Comparison of ENCODE assay signal across 9 cellular contexts in the genomic region with DNA sequence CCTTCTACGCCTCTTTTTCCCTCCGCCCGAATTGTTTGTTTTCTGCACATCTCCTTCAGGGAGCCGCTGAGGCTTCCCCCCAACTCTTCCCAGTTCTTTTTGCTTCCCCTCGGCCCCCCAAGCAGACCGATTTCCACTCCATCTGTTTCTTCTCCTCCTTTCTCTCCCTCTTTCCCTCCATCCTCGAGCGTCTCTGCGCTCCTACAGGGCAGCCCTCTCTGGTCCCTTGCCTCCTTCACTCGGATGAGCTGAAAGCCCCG. TPM values are rescaled to one million over a fixed set of nuclear protein-coding genes. Genes with fewer than 3 reads are reported as not detected.
DNase-seq lines count a peak whose midpoint lies in the region; ATAC-seq and TF ChIP-seq lines count a peak whose summit lies in the region.
"Had no signal": no experiment of that assay in that cellular context is flagged by ENCODE, and none has a peak within 500 bp of the region (broad histone marks: within the 10 kb centered on the region; RNA-seq: fewer than 3 reads in every experiment).

No MANE protein-coding gene starts in this region.

- H3K36me3 Mint-ChIP-seq in HFFc6 (ENCODE audit: low read depth) = peaks cover 53% of the 10 kb centered on the region
- no peaks in the 10 kb centered on the region for H3K36me3 Mint-ChIP-seq in MCF 10A (ENCODE audit: insufficient read depth, unreplicated experiment)
- H3K36me3 Mint-ChIP-seq in natural killer cell = no peaks in the 10 kb centered on the region

- H3K27me3 ChIP-seq in AG04450 (ENCODE audit: control insufficient read depth, insufficient read depth, low read length) = peaks cover 98% of the 10 kb centered on the region

- peak overlapping the region; percentile 34 for H3K4me3 ChIP-seq in AG04450 (ENCODE audit: low read depth, low read length)

- DNase-seq in AG04450 (ENCODE audit: low read depth, low spot score) (no peak), HFFc6 (no peak), MCF 10A (ENCODE audit: unreplicated experiment) (no peak), natural killer cell (no peak), hepatic stellate cell (ENCODE audit: low spot score) (no peak)
- no peak for DNase-seq in stimulated activated CD4-positive, alpha-beta T cell treated with anti-CD3 and anti-CD28 coated beads, Interleukin-4, amount 100 ng/mL, for 4 hours

- H3K27ac Mint-ChIP-seq in HFFc6 (peak overlapping the region; percentile 89), MCF 10A (ENCODE audit: low read depth, unreplicated experiment) (no peak overlapping the region), natural killer cell (peak overlapping the region in 1 of 2 donors; percentile 41)

- H3K27me3 Mint-ChIP-seq in HFFc6 (ENCODE audit: insufficient read depth) (peaks cover 7% of the 10 kb centered on the region), MCF 10A (ENCODE audit: insufficient read depth, unreplicated experiment) (no peaks in the 10 kb centered on the region), natural killer cell (ENCODE audit: low read depth in 2 of 2) (peaks cover 94 to 100% of the 10 kb centered on the region in 2 donors)

- H3K9me3 Mint-ChIP-seq in HFFc6 (no peaks in the 10 kb centered on the region), MCF 10A (ENCODE audit: unreplicated experiment) (no peaks in the 10 kb centered on the region), natural killer cell (no peaks in the 10 kb centered on the region)

- peaks cover 8% of the 10 kb centered on the region for H3K9me3 ChIP-seq in AG04450 (ENCODE audit: control insufficient read depth, insufficient read depth, low read length)

- no TSS peak for BruUV-seq in MCF 10A (replicated peaks; lab: Mats Ljungman, UMichigan)

- intact Hi-C loops in MCF 10A (cut with micrococcal nuclease) (loop anchor here (2.0 kb wide), 1 partner anchor 225 kb away; no protein-coding TSS in a partner anchor), natural killer cell (cut with micrococcal nuclease) (loop anchor here (10.0 kb wide), 1 partner anchor 237 kb away; a partner anchor contains a TSS)

- H3K4me3 Mint-ChIP-seq in HFFc6 (peak overlapping the region; percentile 98), MCF 10A (ENCODE audit: unreplicated experiment) (peak overlapping the region; percentile 56), natural killer cell (peak overlapping the region; percentile 68)

- CTCF ChIA-PET in AG04450 (lab: Charles Lee) (interaction anchor here (0.7 to 6.4 kb wide), 5 partner anchors 13 to 858 kb away, joined by 3 to 38 read pairs (median 15); a partner anchor contains a TSS), MCF 10A (lab: Yijun Ruan, JAX) (interaction anchor here (0.6 to 2.8 kb wide), 5 partner anchors 9 to 474 kb away, joined by 3 to 13 read pairs (median 3); no protein-coding TSS in a partner anchor)

- POLR2A ChIA-PET in AG04450 (lab: Yijun Ruan, JAX) = no interaction called here
- POLR2A ChIA-PET in MCF 10A (lab: Yijun Ruan, JAX) = interaction anchor here (0.7 to 5.5 kb wide), 2 partner anchors 14 to 284 kb away, joined by 4 to 34 read pairs; a partner anchor contains a TSS

- TF ChIP-seq CTCF in AG04450 (IDR thresholded peaks at IDR 0.05; ENCODE audit: low read depth, low read length) = no peak
- no peak for TF ChIP-seq CTCF in HFFc6 (IDR thresholded peaks at IDR 0.05)
- TF ChIP-seq CTCF in MCF 10A (IDR thresholded peaks at IDR 0.05; ENCODE audit: unreplicated experiment) = no peak
- no peak for TF ChIP-seq CTCF in natural killer cell (IDR thresholded peaks at IDR 0.05)

- ATAC-seq in natural killer cell (peak in 1 of 3 donors; percentile 7), HG02678 (IDR thresholded peaks at IDR 0.05; ENCODE audit: unreplicated experiment) (no peak), HG02623 (IDR thresholded peaks at IDR 0.05; ENCODE audit: unreplicated experiment) (no peak)

- H3K4me1 Mint-ChIP-seq in HFFc6 (ENCODE audit: low read depth) = peaks cover 62% of the 10 kb centered on the region
- peaks cover 18% of the 10 kb centered on the region for H3K4me1 Mint-ChIP-seq in MCF 10A (ENCODE audit: insufficient read depth, unreplicated experiment)
- peaks cover 65 to 72% of the 10 kb centered on the region in 2 donors for H3K4me1 Mint-ChIP-seq in natural killer cell

- no peak overlapping the region for H3K27ac ChIP-seq in AG04450 (ENCODE audit: low read depth, low read length)

RNA-seq across cellular contexts. Expression of a gene that starts 0.3 kb away (rescaled TPM):
- not detected in 2 replicates for polyA plus RNA-seq in AG04450 (2011; rRNA removed)
- polyA minus RNA-seq in AG04450 (2011; rRNA and poly(A)+ RNA removed) = 0.14 TPM in 1 of 2 replicates, not detected in the other
- 100 to 1,000 TPM; 126 to 183 (median 174) TPM for total RNA-seq in HFFc6 (2021; fragmentation: NEBNext Ultra II Directional; extraction: Animal tissue kit (Norgen Biotek cat#: 25700))
- not detected in 2 replicates for total RNA-seq in MCF 10A (2022)
- not detected for total RNA-seq in natural killer cell
- total RNA-seq: dermis microvascular lymphatic vessel endothelial cell had no signal

RNA-seq across cellular contexts. Expression of a gene that starts 15.1 kb away (rescaled TPM):
- 6.2 and 6.4 TPM in 2 replicates for polyA plus RNA-seq in AG04450 (2011; rRNA removed)
- polyA minus RNA-seq in AG04450 (2011; rRNA and poly(A)+ RNA removed) = 1.6 TPM in 1 of 2 replicates, not detected in the other
- total RNA-seq in HFFc6 (2021; fragmentation: NEBNext Ultra II Directional; extraction: Animal tissue kit (Norgen Biotek cat#: 25700)) = 10 to 100 TPM; 18.6 to 21.8 (median 19.9) TPM
- total RNA-seq in MCF 10A (2022) (10.7 and 15.1 TPM in 2 replicates), natural killer cell (not detected)

Comparison
In these comparisons a context has a peak if more than half of its experiments do, and no peak if none do; other contexts are left out.
1. RNA of a gene that starts 0.3 kb away (total RNA-seq): 126 to 183 TPM in HFFc6; not detected in MCF 10A and not detected in natural killer cell; every median in the first group is over 100 times any median in the second.
2. Peak in every context shown above with its lines, with median percentiles within 50 percentile points of each other: H3K4me3 Mint-ChIP-seq.